Comparison of ENCODE assay signal across 11 cellular contexts in genomic region chr1:160061376-160062100, GRCh38. TPM values are rescaled to one million over a fixed set of nuclear protein-coding genes. Genes with fewer than 3 reads are reported as not detected.
DNase-seq lines count a peak whose midpoint lies in the region; ATAC-seq and TF ChIP-seq lines count a peak whose summit lies in the region.
"Had no signal": no experiment of that assay in that cellular context is flagged by ENCODE, and none has a peak within 500 bp of the region (broad histone marks: within the 10 kb centered on the region; RNA-seq: fewer than 3 reads in every experiment).

No MANE protein-coding gene starts in this region.

- no peaks in the 10 kb centered on the region for H3K79me2 ChIP-seq in mammary epithelial cell (ENCODE audit: insufficient read depth, low read length)

- no peak overlapping the region for H2AFZ ChIP-seq in mammary epithelial cell (ENCODE audit: low read depth, low read length)

- no peaks in the 10 kb centered on the region for H4K20me1 ChIP-seq in mammary epithelial cell (ENCODE audit: insufficient read depth, low read length)

- H3K27ac ChIP-seq in mammary epithelial cell (ENCODE audit: insufficient read depth, low read depth, low read length): no peak overlapping the region

- H3K27me3 ChIP-seq in mammary epithelial cell (ENCODE audit: insufficient read depth, low read length): no peaks in the 10 kb centered on the region

- DNase-seq in HPDE6-E6E7 (ENCODE audit: extremely low spot score) (peak; percentile 67), mammary epithelial cell (peak; percentile 48), nucleus accumbens (lab: John Stamatoyannopoulos, UW) (peak in 35 of 56 donors; percentile 27 to 83 (median 60)), NCI-H1092 treated with DMSO at 0.1 percent for 48 hours (lab: John Stamatoyannopoulos, UW) (no peak)
- DNase-seq: activated naive CD4-positive, alpha-beta T cell; CD8-positive, alpha-beta T cell; NCI-H1436 treated with DMSO at 0.1 percent for 48 hours had no signal

- dilution Hi-C loops in mammary epithelial cell (cut with HindIII; ENCODE audit: low sequenced_read_pairs): no loop called here

- in situ Hi-C loops in mammary epithelial cell (cut with MboI; ENCODE audit: low sequenced_read_pairs in 2 of 2): no loop called here

- ATAC-seq in HG03108 (IDR thresholded peaks at IDR 0.05; ENCODE audit: unreplicated experiment): no peak
- ATAC-seq in HG02970 (IDR thresholded peaks at IDR 0.05; ENCODE audit: low FRiP score, unreplicated experiment): no peak
- ATAC-seq: CD8-positive, alpha-beta T cell had no signal

- peak overlapping the region; percentile 8 for H3K4me2 ChIP-seq in mammary epithelial cell (ENCODE audit: insufficient read depth, low read depth, low read length)

- H3K9ac ChIP-seq in mammary epithelial cell (ENCODE audit: insufficient read depth, low read length): no peak overlapping the region

- 10% methylated on average over 5 of the region's 14 CpGs for WGBS in mammary epithelial cell (ENCODE audit: low coverage, missing lambda C conversion rate)

- intact Hi-C loops in mammary epithelial cell (cut with micrococcal nuclease): no loop called here

- peak in 1 of 2 donors; percentile 2 for TF ChIP-seq CTCF in mammary epithelial cell (conservative IDR thresholded peaks at IDR 0.05 in 1 of 2, IDR thresholded peaks at IDR 0.05 in 1 of 2; ENCODE audit: extremely low read depth in 1 of 2, insufficient read depth in 1 of 2, low read depth in 1 of 2, low read length in 2 of 2)

- no peaks in the 10 kb centered on the region for H3K36me3 ChIP-seq in mammary epithelial cell (ENCODE audit: insufficient read depth, low read length)

- peaks cover 12% of the 10 kb centered on the region for H3K4me1 ChIP-seq in mammary epithelial cell (ENCODE audit: insufficient read depth, low read length)

- no peaks in the 10 kb centered on the region for H3K9me3 ChIP-seq in mammary epithelial cell (replicated peaks; ENCODE audit: insufficient read depth, low read length)

- CTCF ChIA-PET in mammary epithelial cell (lab: Charles Lee; ENCODE audit: low non-redundant PET): no interaction called here

- BruUV-seq in mammary epithelial cell (replicated peaks; lab: Mats Ljungman, UMichigan): no TSS peak

- H3K4me3 ChIP-seq in mammary epithelial cell (replicated peaks in 1 of 3; ENCODE audit: insufficient read depth in 1 of 3, low read depth in 2 of 3, low read length in 3 of 3): no peak overlapping the region

RNA-seq across cellular contexts. Expression of gene KCNJ10, which starts 8.4 kb away (rescaled TPM):
- not detected for total RNA-seq in mammary epithelial cell
- not detected for polyA plus RNA-seq in mammary epithelial cell
- not detected for polyA minus RNA-seq in mammary epithelial cell
- total RNA-seq: CD8-positive, alpha-beta T cell; T-helper 1 cell treated with Interleukin-12 subunit alpha and Interleukin-12 subunit beta and Interleukin-4 antibody, amounts not matched to agents 30 ng/mL and 1 ng/mL, for 36 hours had no signal
- polyA plus RNA-seq: neural cell had no signal

RNA-seq across cellular contexts. Expression of gene KCNJ9, which starts 19.8 kb away (rescaled TPM):
- total RNA-seq in mammary epithelial cell: not detected
- polyA plus RNA-seq in mammary epithelial cell: not detected
- not detected for polyA minus RNA-seq in mammary epithelial cell
- total RNA-seq: CD8-positive, alpha-beta T cell; T-helper 1 cell treated with Interleukin-12 subunit alpha and Interleukin-12 subunit beta and Interleukin-4 antibody, amounts not matched to agents 30 ng/mL and 1 ng/mL, for 36 hours had no signal

RNA-seq across cellular contexts. Expression of gene PIGM, which starts 29.7 kb away (rescaled TPM):
- total RNA-seq in mammary epithelial cell: 1 to 10 TPM; 5.8 TPM
- polyA plus RNA-seq in mammary epithelial cell: 3.5 TPM
- 5.6 TPM for polyA minus RNA-seq in mammary epithelial cell

RNA-seq across cellular contexts. Expression of gene IGSF8, which starts 36.9 kb away (rescaled TPM):
- 10 to 100 TPM; 28.7 to 34.2 TPM for total RNA-seq in mammary epithelial cell
- 22.8 TPM for polyA plus RNA-seq in mammary epithelial cell
- polyA minus RNA-seq in mammary epithelial cell: 23.9 TPM

RNA-seq across cellular contexts. Expression of gene ATP1A2, which starts 54.0 kb away (rescaled TPM):
- total RNA-seq in mammary epithelial cell: under 1 TPM in 1 of 2 donors, not detected in 1; under 0.01 TPM
- not detected for polyA plus RNA-seq in mammary epithelial cell
- polyA minus RNA-seq in mammary epithelial cell: not detected
- total RNA-seq: CD8-positive, alpha-beta T cell; T-helper 1 cell treated with Interleukin-12 subunit alpha and Interleukin-12 subunit beta and Interleukin-4 antibody, amounts not matched to agents 30 ng/mL and 1 ng/mL, for 36 hours had no signal
